ENCODE assay signal across 1 cellular context in the genomic region with DNA sequence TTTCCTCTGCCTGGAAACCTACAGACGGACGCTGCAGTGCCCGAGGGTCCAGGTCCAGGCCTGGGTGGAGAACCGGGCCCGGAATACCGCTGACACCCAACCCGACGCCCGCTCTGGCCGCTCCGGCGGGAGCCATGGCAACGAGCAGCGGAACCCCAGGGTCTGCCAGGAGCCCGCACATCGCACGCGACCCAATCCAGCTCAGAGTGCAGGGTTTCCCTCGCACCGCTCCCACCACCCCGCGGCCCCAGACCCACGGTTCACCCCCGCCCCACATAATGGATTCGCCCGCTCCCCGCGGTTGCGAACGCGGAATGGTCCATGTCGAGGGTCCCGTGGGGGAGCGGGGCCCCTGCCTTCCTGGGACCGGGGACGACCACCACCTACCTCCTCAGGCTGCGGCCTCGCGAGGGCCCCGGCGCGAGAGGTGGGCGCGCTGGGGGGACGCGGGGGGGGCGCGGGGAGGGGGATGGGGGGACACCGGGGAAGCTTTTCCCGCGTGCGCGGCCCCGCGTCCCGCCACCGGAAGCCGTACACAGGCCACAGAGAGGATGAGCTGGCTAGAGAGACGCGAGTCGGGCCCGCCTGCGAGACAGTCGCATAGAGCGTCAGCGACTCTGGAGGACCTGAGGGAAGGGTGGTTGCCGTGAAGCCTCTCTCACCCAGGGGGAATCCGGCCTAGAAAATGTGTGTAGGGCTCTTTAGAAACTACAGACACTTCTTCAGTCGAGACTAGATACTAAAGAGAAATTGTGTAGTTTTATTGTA.
TF ChIP-seq lines count a peak whose summit lies in the region.

A gene with protein sequence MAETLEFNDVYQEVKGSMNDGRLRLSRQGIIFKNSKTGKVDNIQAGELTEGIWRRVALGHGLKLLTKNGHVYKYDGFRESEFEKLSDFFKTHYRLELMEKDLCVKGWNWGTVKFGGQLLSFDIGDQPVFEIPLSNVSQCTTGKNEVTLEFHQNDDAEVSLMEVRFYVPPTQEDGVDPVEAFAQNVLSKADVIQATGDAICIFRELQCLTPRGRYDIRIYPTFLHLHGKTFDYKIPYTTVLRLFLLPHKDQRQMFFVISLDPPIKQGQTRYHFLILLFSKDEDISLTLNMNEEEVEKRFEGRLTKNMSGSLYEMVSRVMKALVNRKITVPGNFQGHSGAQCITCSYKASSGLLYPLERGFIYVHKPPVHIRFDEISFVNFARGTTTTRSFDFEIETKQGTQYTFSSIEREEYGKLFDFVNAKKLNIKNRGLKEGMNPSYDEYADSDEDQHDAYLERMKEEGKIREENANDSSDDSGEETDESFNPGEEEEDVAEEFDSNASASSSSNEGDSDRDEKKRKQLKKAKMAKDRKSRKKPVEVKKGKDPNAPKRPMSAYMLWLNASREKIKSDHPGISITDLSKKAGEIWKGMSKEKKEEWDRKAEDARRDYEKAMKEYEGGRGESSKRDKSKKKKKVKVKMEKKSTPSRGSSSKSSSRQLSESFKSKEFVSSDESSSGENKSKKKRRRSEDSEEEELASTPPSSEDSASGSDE (minus strand): TSS at position 550 of the 768 bp plus-strand sequence. CDS start 771 bp downstream, outside the sequence.

TF ChIP-seq in H1, 55 proteins besides CTCF, POLR2A, EP300 and RAD21 (continues in another document):
- TF ChIP-seq CHD1 (IDR thresholded peaks at IDR 0.05; ENCODE audit: low read depth, low read length) (peak; percentile 81), NANOG (IDR thresholded peaks at IDR 0.05; ENCODE audit: insufficient read depth, low read depth, low read length, poor library complexity, severe bottlenecking) (no peak), EZH2 (IDR thresholded peaks at IDR 0.05; ENCODE audit: low read depth, low read length, severe bottlenecking) (no peak), SIN3A (conservative IDR thresholded peaks at IDR 0.05 in 1 of 2, IDR thresholded peaks at IDR 0.05 in 1 of 2; ENCODE audit: low read depth in 1 of 2, low read length in 2 of 2) (peak; percentile 65 to 79; a peak in 1 of 4 replicates), SRF (IDR thresholded peaks at IDR 0.05; ENCODE audit: low read depth, low read length) (no peak), RXRA (IDR thresholded peaks at IDR 0.05; ENCODE audit: insufficient read depth, low read depth, low read length) (no peak), CBX8 (IDR thresholded peaks at IDR 0.05; ENCODE audit: borderline replicate concordance, low read depth, low read length) (no peak), KDM4A (IDR thresholded peaks at IDR 0.05; ENCODE audit: low read depth, low read length, severe bottlenecking) (peak; percentile 42), SP1 (IDR thresholded peaks at IDR 0.05; ENCODE audit: low read depth, low read length) (no peak), GTF2F1 (IDR thresholded peaks at IDR 0.05; ENCODE audit: borderline replicate concordance, low read depth, low read length) (no peak), CBX5 (IDR thresholded peaks at IDR 0.05; ENCODE audit: low read depth, low read length) (no peak), TCF12 (IDR thresholded peaks at IDR 0.05; ENCODE audit: low read depth, low read length) (no peak), NRF1 (IDR thresholded peaks at IDR 0.05; ENCODE audit: low read depth, low read length) (no peak), KDM5A (IDR thresholded peaks at IDR 0.05; ENCODE audit: low read length) (no peak), GABPA (IDR thresholded peaks at IDR 0.05; ENCODE audit: borderline replicate concordance, insufficient read depth, low read length) (peak; percentile 55; the same call in 1 of the 2 replicates), ZNF274 (IDR thresholded peaks at IDR 0.05; ENCODE audit: borderline replicate concordance, extremely low read depth, low read length) (no peak), ASH2L (IDR thresholded peaks at IDR 0.05; ENCODE audit: low read length) (peak; percentile 66), TBP (IDR thresholded peaks at IDR 0.05; ENCODE audit: low read depth, low read length) (peak; percentile 74), TAF7 (optimal IDR thresholded peaks at IDR 0.05; ENCODE audit: borderline replicate concordance, low read depth, low read length) (peak; percentile 35), PHF8 (conservative IDR thresholded peaks at IDR 0.05; ENCODE audit: low read depth, low read length) (peak; percentile 70), MAFK (IDR thresholded peaks at IDR 0.05; ENCODE audit: low read depth, low read length) (no peak), RNF2 (IDR thresholded peaks at IDR 0.05; ENCODE audit: borderline replicate concordance, low read depth, low read length, missing control alignments, poor library complexity, severe bottlenecking) (no peak), HDAC2 (IDR thresholded peaks at IDR 0.05; ENCODE audit: borderline replicate concordance in 1 of 2, low read depth in 2 of 2, low read length in 2 of 2) (no peak; a peak in 1 of 4 replicates), SUZ12 (IDR thresholded peaks at IDR 0.05; ENCODE audit: low read length) (no peak), KDM1A (IDR thresholded peaks at IDR 0.05; ENCODE audit: borderline replicate concordance, low read length) (no peak), CEBPB (IDR thresholded peaks at IDR 0.05; ENCODE audit: low read depth, low read length) (no peak), SIX5 (IDR thresholded peaks at IDR 0.05; ENCODE audit: low read depth, low read length) (no peak), SAP30 (IDR thresholded peaks at IDR 0.05; ENCODE audit: insufficient read depth, insufficient replicate concordance, low read length) (no peak), BACH1 (IDR thresholded peaks at IDR 0.05; ENCODE audit: low read length) (no peak), CREB1 (IDR thresholded peaks at IDR 0.05) (peak; percentile 56), TAF1 (IDR thresholded peaks at IDR 0.05; ENCODE audit: low read depth, low read length) (peak; percentile 89), RBBP5 (IDR thresholded peaks at IDR 0.05; ENCODE audit: borderline replicate concordance, low read depth, low read length) (peak; percentile 50; the same call in 1 of the 2 replicates), POLR2AphosphoS5 (IDR thresholded peaks at IDR 0.05; ENCODE audit: low read depth, low read length) (peak; percentile 60; the same call in 1 of the 2 replicates), TEAD4 (IDR thresholded peaks at IDR 0.05; ENCODE audit: low read depth, low read length) (no peak), JUND (IDR thresholded peaks at IDR 0.05; ENCODE audit: low read length) (peak; percentile 65), FOSL1 (IDR thresholded peaks at IDR 0.05; ENCODE audit: insufficient read depth, low read depth, low read length) (no peak), EGR1 (IDR thresholded peaks at IDR 0.05; ENCODE audit: borderline replicate concordance, low read depth, low read length) (peak; percentile 88), YY1 (IDR thresholded peaks at IDR 0.05; ENCODE audit: low read depth, low read length) (no peak), BCL11A (IDR thresholded peaks at IDR 0.05; ENCODE audit: low read depth in 2 of 2, low read length in 2 of 2) (no peak), SP2 (IDR thresholded peaks at IDR 0.05; ENCODE audit: low read length) (peak; percentile 92), POU5F1 (IDR thresholded peaks at IDR 0.05; ENCODE audit: low read depth, low read length) (no peak), CTBP2 (IDR thresholded peaks at IDR 0.05; ENCODE audit: borderline replicate concordance, insufficient read depth, insufficient read length, low read length) (no peak), HDAC6 (IDR thresholded peaks at IDR 0.05; ENCODE audit: low read depth, low read length) (no peak)
- TF ChIP-seq, protein P1, sequence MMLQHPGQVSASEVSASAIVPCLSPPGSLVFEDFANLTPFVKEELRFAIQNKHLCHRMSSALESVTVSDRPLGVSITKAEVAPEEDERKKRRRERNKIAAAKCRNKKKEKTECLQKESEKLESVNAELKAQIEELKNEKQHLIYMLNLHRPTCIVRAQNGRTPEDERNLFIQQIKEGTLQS (IDR thresholded peaks at IDR 0.05; ENCODE audit: insufficient read depth, low read depth, low read length): no peak
- TF ChIP-seq, protein P2, sequence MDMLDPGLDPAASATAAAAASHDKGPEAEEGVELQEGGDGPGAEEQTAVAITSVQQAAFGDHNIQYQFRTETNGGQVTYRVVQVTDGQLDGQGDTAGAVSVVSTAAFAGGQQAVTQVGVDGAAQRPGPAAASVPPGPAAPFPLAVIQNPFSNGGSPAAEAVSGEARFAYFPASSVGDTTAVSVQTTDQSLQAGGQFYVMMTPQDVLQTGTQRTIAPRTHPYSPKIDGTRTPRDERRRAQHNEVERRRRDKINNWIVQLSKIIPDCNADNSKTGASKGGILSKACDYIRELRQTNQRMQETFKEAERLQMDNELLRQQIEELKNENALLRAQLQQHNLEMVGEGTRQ (IDR thresholded peaks at IDR 0.05; ENCODE audit: low read length): no peak
- TF ChIP-seq, protein P3, sequence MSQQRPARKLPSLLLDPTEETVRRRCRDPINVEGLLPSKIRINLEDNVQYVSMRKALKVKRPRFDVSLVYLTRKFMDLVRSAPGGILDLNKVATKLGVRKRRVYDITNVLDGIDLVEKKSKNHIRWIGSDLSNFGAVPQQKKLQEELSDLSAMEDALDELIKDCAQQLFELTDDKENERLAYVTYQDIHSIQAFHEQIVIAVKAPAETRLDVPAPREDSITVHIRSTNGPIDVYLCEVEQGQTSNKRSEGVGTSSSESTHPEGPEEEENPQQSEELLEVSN (IDR thresholded peaks at IDR 0.05): no peak
- TF ChIP-seq, protein P4, sequence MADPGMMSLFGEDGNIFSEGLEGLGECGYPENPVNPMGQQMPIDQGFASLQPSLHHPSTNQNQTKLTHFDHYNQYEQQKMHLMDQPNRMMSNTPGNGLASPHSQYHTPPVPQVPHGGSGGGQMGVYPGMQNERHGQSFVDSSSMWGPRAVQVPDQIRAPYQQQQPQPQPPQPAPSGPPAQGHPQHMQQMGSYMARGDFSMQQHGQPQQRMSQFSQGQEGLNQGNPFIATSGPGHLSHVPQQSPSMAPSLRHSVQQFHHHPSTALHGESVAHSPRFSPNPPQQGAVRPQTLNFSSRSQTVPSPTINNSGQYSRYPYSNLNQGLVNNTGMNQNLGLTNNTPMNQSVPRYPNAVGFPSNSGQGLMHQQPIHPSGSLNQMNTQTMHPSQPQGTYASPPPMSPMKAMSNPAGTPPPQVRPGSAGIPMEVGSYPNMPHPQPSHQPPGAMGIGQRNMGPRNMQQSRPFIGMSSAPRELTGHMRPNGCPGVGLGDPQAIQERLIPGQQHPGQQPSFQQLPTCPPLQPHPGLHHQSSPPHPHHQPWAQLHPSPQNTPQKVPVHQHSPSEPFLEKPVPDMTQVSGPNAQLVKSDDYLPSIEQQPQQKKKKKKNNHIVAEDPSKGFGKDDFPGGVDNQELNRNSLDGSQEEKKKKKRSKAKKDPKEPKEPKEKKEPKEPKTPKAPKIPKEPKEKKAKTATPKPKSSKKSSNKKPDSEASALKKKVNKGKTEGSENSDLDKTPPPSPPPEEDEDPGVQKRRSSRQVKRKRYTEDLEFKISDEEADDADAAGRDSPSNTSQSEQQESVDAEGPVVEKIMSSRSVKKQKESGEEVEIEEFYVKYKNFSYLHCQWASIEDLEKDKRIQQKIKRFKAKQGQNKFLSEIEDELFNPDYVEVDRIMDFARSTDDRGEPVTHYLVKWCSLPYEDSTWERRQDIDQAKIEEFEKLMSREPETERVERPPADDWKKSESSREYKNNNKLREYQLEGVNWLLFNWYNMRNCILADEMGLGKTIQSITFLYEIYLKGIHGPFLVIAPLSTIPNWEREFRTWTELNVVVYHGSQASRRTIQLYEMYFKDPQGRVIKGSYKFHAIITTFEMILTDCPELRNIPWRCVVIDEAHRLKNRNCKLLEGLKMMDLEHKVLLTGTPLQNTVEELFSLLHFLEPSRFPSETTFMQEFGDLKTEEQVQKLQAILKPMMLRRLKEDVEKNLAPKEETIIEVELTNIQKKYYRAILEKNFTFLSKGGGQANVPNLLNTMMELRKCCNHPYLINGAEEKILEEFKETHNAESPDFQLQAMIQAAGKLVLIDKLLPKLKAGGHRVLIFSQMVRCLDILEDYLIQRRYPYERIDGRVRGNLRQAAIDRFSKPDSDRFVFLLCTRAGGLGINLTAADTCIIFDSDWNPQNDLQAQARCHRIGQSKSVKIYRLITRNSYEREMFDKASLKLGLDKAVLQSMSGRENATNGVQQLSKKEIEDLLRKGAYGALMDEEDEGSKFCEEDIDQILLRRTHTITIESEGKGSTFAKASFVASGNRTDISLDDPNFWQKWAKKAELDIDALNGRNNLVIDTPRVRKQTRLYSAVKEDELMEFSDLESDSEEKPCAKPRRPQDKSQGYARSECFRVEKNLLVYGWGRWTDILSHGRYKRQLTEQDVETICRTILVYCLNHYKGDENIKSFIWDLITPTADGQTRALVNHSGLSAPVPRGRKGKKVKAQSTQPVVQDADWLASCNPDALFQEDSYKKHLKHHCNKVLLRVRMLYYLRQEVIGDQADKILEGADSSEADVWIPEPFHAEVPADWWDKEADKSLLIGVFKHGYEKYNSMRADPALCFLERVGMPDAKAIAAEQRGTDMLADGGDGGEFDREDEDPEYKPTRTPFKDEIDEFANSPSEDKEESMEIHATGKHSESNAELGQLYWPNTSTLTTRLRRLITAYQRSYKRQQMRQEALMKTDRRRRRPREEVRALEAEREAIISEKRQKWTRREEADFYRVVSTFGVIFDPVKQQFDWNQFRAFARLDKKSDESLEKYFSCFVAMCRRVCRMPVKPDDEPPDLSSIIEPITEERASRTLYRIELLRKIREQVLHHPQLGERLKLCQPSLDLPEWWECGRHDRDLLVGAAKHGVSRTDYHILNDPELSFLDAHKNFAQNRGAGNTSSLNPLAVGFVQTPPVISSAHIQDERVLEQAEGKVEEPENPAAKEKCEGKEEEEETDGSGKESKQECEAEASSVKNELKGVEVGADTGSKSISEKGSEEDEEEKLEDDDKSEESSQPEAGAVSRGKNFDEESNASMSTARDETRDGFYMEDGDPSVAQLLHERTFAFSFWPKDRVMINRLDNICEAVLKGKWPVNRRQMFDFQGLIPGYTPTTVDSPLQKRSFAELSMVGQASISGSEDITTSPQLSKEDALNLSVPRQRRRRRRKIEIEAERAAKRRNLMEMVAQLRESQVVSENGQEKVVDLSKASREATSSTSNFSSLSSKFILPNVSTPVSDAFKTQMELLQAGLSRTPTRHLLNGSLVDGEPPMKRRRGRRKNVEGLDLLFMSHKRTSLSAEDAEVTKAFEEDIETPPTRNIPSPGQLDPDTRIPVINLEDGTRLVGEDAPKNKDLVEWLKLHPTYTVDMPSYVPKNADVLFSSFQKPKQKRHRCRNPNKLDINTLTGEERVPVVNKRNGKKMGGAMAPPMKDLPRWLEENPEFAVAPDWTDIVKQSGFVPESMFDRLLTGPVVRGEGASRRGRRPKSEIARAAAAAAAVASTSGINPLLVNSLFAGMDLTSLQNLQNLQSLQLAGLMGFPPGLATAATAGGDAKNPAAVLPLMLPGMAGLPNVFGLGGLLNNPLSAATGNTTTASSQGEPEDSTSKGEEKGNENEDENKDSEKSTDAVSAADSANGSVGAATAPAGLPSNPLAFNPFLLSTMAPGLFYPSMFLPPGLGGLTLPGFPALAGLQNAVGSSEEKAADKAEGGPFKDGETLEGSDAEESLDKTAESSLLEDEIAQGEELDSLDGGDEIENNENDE (IDR thresholded peaks at IDR 0.05; ENCODE audit: insufficient replicate concordance, low read length): no peak
- TF ChIP-seq, protein P5, sequence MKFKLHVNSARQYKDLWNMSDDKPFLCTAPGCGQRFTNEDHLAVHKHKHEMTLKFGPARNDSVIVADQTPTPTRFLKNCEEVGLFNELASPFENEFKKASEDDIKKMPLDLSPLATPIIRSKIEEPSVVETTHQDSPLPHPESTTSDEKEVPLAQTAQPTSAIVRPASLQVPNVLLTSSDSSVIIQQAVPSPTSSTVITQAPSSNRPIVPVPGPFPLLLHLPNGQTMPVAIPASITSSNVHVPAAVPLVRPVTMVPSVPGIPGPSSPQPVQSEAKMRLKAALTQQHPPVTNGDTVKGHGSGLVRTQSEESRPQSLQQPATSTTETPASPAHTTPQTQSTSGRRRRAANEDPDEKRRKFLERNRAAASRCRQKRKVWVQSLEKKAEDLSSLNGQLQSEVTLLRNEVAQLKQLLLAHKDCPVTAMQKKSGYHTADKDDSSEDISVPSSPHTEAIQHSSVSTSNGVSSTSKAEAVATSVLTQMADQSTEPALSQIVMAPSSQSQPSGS (IDR thresholded peaks at IDR 0.05; ENCODE audit: low read length): no peak
